Comparison of ENCODE assay signal across 6 cellular contexts in genomic region chr1:155126494-155127104, GRCh38. TPM values are rescaled to one million over a fixed set of nuclear protein-coding genes. Genes with fewer than 3 reads are reported as not detected.
A peak's percentile ranks its signal among the peaks of the same experiment; 100 is the strongest.
DNase-seq lines count a peak whose midpoint lies in the region; ATAC-seq lines count a peak whose summit lies in the region.

No MANE protein-coding gene starts in this region.

- H3K27me3 ChIP-seq in H7 (ENCODE audit: control insufficient read depth, insufficient read depth, low read length) (peaks cover 53% of the 10 kb centered on the region), rectal smooth muscle tissue (ENCODE audit: control insufficient read depth, insufficient read depth, low read length) (peaks cover 6% of the 10 kb centered on the region)

- no peak overlapping the region for H3K27ac Mint-ChIP-seq in T-cell

- ATAC-seq in T-cell (replicated peaks in 1 of 4) (peak; percentile 57 to 75 (median 58)), esophagus mucosa (peak; percentile 5), HG02763 (IDR thresholded peaks at IDR 0.05; ENCODE audit: unreplicated experiment) (no peak), HG03039 (IDR thresholded peaks at IDR 0.05; ENCODE audit: unreplicated experiment) (no peak)

- peak; percentile 85 for DNase-seq in H7
- peak in 32 of 34 experiments; percentile 19 to 60 (median 40) for DNase-seq in T-cell

- H3K27me3 Mint-ChIP-seq in T-cell, result peaks cover 0 to 22% of the 10 kb centered on the region in 2 donors

- H3K36me3 Mint-ChIP-seq in T-cell, result no peaks in the 10 kb centered on the region

- H3K4me3 Mint-ChIP-seq in T-cell, result peak overlapping the region; percentile 82 to 84 (median 83)

- H3K4me1 Mint-ChIP-seq in T-cell, result peaks cover 37 to 42% (median 42%) of the 10 kb centered on the region in 3 donors

- CTCF ChIA-PET in T-cell (lab: Charles Lee), result interaction anchor here in 1 of 2 donors (0.6 kb wide), 2 partner anchors 10 to 680 kb away, joined by 4 to 6 read pairs; no protein-coding TSS in a partner anchor

- peak overlapping the region; percentile 76 for H3K27ac ChIP-seq in rectal smooth muscle tissue (ENCODE audit: low read depth, low read length)

- no peaks in the 10 kb centered on the region for H3K9me3 Mint-ChIP-seq in T-cell

- H3K9ac ChIP-seq in rectal smooth muscle tissue (ENCODE audit: low read length), result peak overlapping the region; percentile 63

- H3K36me3 ChIP-seq in H7 (replicated peaks; ENCODE audit: control insufficient read depth, insufficient read depth, low read length) (peaks cover 1% of the 10 kb centered on the region; the same call in 1 of the 2 replicates), rectal smooth muscle tissue (ENCODE audit: control insufficient read depth, insufficient read depth, low read length) (peaks cover 5% of the 10 kb centered on the region)

- POLR2A ChIA-PET in T-cell (lab: Charles Lee), result no interaction called here

- H3K4me3 ChIP-seq in H7 (ENCODE audit: insufficient read depth, low read depth, low read length), result peak overlapping the region; percentile 74
- H3K4me3 ChIP-seq in rectal smooth muscle tissue (ENCODE audit: low read length), result peak overlapping the region; percentile 70

- H3K4me1 ChIP-seq in rectal smooth muscle tissue (ENCODE audit: control insufficient read depth, insufficient read depth, low read length), result peaks cover 19% of the 10 kb centered on the region

RNA-seq across cellular contexts. Expression of gene EFNA1, which starts 1.1 kb away (rescaled TPM):
- total RNA-seq in H7 (2014; rRNA removed; shearing (Covaris generic)), result 4.9 and 6.4 TPM in 2 replicates
- total RNA-seq in T-cell, result 1 to 10 TPM; 1.6 to 8.4 (median 5.1) TPM
- total RNA-seq in esophagus mucosa, result 40.9 TPM

RNA-seq across cellular contexts. Expression of gene SLC50A1, which starts 9.1 kb away (rescaled TPM):
- 73.7 and 79.2 TPM in 2 replicates for total RNA-seq in H7 (2014; rRNA removed; shearing (Covaris generic))
- total RNA-seq in T-cell, result 10 to 100 TPM; 20.7 to 34.9 (median 30.8) TPM
- total RNA-seq in esophagus mucosa, result 42.9 TPM

RNA-seq across cellular contexts. Expression of gene DPM3, which starts 13.7 kb away (rescaled TPM):
- total RNA-seq in H7 (2014; rRNA removed; shearing (Covaris generic)), result 119 and 193 TPM in 2 replicates
- total RNA-seq in T-cell (10 to 100 TPM; 26.9 to 70.7 (median 64.5) TPM), esophagus mucosa (62.4 TPM)

RNA-seq across cellular contexts. Expression of gene KRTCAP2, which starts 46.5 kb away (rescaled TPM):
- total RNA-seq in H7 (2014; rRNA removed; shearing (Covaris generic)), result 165 and 204 TPM in 2 replicates
- total RNA-seq in T-cell (100 to 1,000 TPM in 4 of 5 donors, 10 to 100 TPM in 1; 93.6 to 150 (median 138) TPM), esophagus mucosa (111 TPM)

RNA-seq across cellular contexts. Expression of gene TRIM46, which starts 47.0 kb away (rescaled TPM):
- 9.9 and 11.1 TPM in 2 replicates for total RNA-seq in H7 (2014; rRNA removed; shearing (Covaris generic))
- total RNA-seq in T-cell (10 to 100 TPM in 2 of 5 donors, 1 to 10 TPM in 3; 5.1 to 12.2 (median 9.8) TPM), esophagus mucosa (0.12 TPM)

Comparison
In these comparisons a context has a peak if more than half of its experiments do, and no peak if none do; other contexts are left out.
1. ATAC-seq: peak in T-cell (4 of 4) and esophagus mucosa (single experiment); none in HG02763 (single experiment) and HG03039 (single experiment).